In the genomic region with DNA sequence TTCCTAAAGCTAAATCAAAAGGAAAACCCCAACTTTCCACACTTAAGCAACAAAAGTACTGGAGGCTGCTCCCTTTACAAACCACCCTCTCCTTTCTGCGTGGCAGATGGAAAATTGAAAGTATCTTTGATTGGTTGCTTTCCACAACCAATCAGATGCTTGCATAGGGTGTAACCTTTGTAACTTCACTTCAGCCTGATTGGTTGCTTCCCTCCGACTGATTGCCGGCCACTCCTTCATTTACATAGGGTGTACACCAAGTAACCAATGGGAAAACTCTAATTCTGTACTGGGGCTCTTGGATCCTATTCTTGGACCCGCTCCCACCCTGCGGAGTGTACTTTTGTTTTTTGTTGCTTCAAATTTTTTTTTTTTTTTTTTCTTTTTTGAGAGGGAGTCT, we compare ENCODE assay signal across 18 cellular contexts.
"Had no signal": no experiment of that assay in that cellular context is flagged by ENCODE, and none has a peak within 500 bp of the region (broad histone marks: within the 10 kb centered on the region; RNA-seq: fewer than 3 reads in every experiment).

No MANE protein-coding gene starts in this region.

- ATAC-seq: effector memory CD8-positive, alpha-beta T cell; gastrocnemius medialis; heart right ventricle; left cardiac atrium; lower lobe of right lung; natural killer cell; stimulated activated naive B cell treated with anti-CD40 and anti-IgM and Interleukin-4, amounts not matched to agents 10 μg/mL and 1 μg/mL and 100 μg/mL, for 72 hours; stimulated activated naive CD8-positive, alpha-beta T cell treated with anti-CD3 and anti-CD28 coated beads, Interleukin-15, amount 100 ng/mL, for 72 hours had no signal

- FAIRE-seq: kidney had no signal

- H3K27ac ChIP-seq: epithelial cell of prostate, esophagus muscularis mucosa, gastrocnemius medialis, heart right ventricle, left ventricle myocardium inferior, lower lobe of right lung, spleen, thoracic aorta, transverse colon had no signal

- H3K36me3 ChIP-seq: esophagus muscularis mucosa, gastrocnemius medialis, heart right ventricle, left ventricle myocardium inferior, lower lobe of right lung, spleen, thoracic aorta, transverse colon had no signal

- H3K4me3 ChIP-seq: esophagus muscularis mucosa, gastrocnemius medialis, heart right ventricle, left ventricle myocardium inferior, lower lobe of right lung, spleen, thoracic aorta, transverse colon had no signal

- H3K9me3 ChIP-seq: esophagus muscularis mucosa, gastrocnemius medialis, heart right ventricle, left ventricle myocardium inferior, lower lobe of right lung, spleen, thoracic aorta, transverse colon had no signal

- DNase-seq: effector memory CD8-positive, alpha-beta T cell; gastrocnemius medialis; heart right ventricle; kidney; left cardiac atrium; left ventricle myocardium inferior; lower lobe of right lung; natural killer cell; posterior cingulate gyrus; spleen; stimulated activated CD4-positive, alpha-beta T cell treated with anti-CD3 and anti-CD28 coated beads, Interleukin-2, amount 100 ng/mL, for 24 hours; stimulated activated CD4-positive, alpha-beta T cell treated with anti-CD3 and anti-CD28 coated beads, Interleukin-4, amount 100 ng/mL, for 4 hours; stimulated activated naive B cell treated with anti-CD40 and anti-IgM and Interleukin-4, amounts not matched to agents 10 μg/mL and 1 μg/mL and 100 μg/mL, for 72 hours; stimulated activated naive CD8-positive, alpha-beta T cell treated with anti-CD3 and anti-CD28 coated beads, Interleukin-15, amount 100 ng/mL, for 72 hours; transverse colon had no signal
